In the genomic region with DNA sequence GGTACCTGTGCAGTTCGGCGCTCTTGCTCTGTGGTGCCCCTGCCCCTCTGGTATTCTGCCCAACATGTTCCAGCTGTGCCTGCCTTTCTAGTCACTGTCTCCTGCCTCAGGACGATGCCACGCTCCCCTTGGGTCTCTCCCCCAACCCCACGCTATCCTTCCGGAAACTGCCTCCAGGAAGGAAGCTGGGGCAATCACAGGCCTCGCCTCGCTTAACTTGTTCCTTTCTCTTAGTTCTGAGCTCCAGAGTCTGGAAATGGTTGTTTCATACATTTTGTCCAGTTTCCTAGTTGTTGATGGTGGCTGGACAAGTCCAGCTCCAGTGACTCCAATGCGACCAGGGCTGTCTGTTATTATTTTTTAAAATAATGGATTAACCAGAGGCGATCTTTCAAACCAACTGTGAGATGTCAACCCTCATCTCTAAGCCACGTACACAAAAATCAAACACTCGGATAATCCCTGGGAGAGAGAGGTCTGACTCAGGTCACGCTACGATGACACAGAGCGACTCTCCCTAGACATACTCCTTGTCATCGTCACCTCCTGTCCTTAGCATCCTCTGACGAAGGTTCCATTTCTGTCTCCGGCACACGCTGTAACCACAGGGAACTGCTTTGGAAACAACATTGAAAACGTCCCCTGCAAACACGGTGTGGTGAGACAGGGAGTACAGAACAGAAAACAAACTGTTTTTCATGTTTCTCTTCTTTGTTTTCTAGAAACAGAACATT, we compare ENCODE assay signal across 19 cellular contexts.
A peak's percentile ranks its signal among the peaks of the same experiment; 100 is the strongest.
DNase-seq lines count a peak whose midpoint lies in the region; ATAC-seq and TF ChIP-seq lines count a peak whose summit lies in the region.
"Had no signal": no experiment of that assay in that cellular context is flagged by ENCODE, and none has a peak within 500 bp of the region (broad histone marks: within the 10 kb centered on the region; RNA-seq: fewer than 3 reads in every experiment).

No MANE protein-coding gene starts in this region.

- H3K4me1 Mint-ChIP-seq in glutamatergic neuron (ENCODE audit: low read depth, unreplicated experiment), result peaks cover 3% of the 10 kb centered on the region
- no peaks in the 10 kb centered on the region for H3K4me1 Mint-ChIP-seq in activated T-helper 1 cell treated with anti-CD3 and anti-CD28 coated beads, Interleukin-12 subunit alpha, Interleukin-12 subunit beta, Interleukin-2, Interleukin-4 antibody, amounts not matched to agents 30 ng/mL and 10 ng/mL and 1 ng/mL, durations not matched to agents 14 hours and 24 hours and 36 hours (ENCODE audit: low read depth)
- peaks cover 3% of the 10 kb centered on the region for H3K4me1 Mint-ChIP-seq in type B pancreatic cell (ENCODE audit: unreplicated experiment)

- peak overlapping the region; percentile 90 for H3K27ac ChIP-seq in psoas muscle
- H3K27ac ChIP-seq: Peyer's patch, SJCRH30 had no signal

- peaks cover 0 to 59% of the 10 kb centered on the region in 2 donors for H3K36me3 ChIP-seq in psoas muscle (ENCODE audit: insufficient read depth in 1 of 2, low read depth in 1 of 2)
- H3K36me3 ChIP-seq: Peyer's patch, SJCRH30 had no signal

- DNase-seq in GF-D8 (lab: John Stamatoyannopoulos, UW) (peak; percentile 1), RKO (ENCODE audit: low spot score) (peak; percentile 34), glutamatergic neuron (no peak), psoas muscle (peak in 1 of 2 donors; percentile 61), type B pancreatic cell (ENCODE audit: extremely low spot score, unreplicated experiment) (no peak)
- no peak for DNase-seq in activated T-helper 1 cell treated with anti-CD3 and anti-CD28 coated beads, Interleukin-12 subunit alpha, Interleukin-12 subunit beta, Interleukin-2, Interleukin-4 antibody, amounts not matched to agents 30 ng/mL and 10 ng/mL and 1 ng/mL, durations not matched to agents 14 hours and 24 hours and 36 hours (ENCODE audit: low spot score)
- DNase-seq: AML-193; Calu3; CD4-positive, alpha-beta T cell; DMS79 treated with DMSO at 0.1 percent for 48 hours; GDM1; Kasumi-1; NCI-H187 treated with DMSO at 0.1 percent for 48 hours; NCI-H2171; NCI-H446 treated with DMSO at 0.1 percent for 48 hours; NCI-H774; Peyer's patch; SJCRH30 had no signal

- peak; percentile 11 to 47 (median 29) for ATAC-seq in psoas muscle
- no peak for ATAC-seq in GM21423 (IDR thresholded peaks at IDR 0.05; ENCODE audit: unreplicated experiment)

- H3K4me3 ChIP-seq in psoas muscle, result no peak overlapping the region
- H3K4me3 ChIP-seq: Peyer's patch, SJCRH30 had no signal

- H3K36me3 Mint-ChIP-seq in glutamatergic neuron (ENCODE audit: unreplicated experiment) (peaks cover 22% of the 10 kb centered on the region), type B pancreatic cell (no peaks in the 10 kb centered on the region)
- peaks cover 1% of the 10 kb centered on the region for H3K36me3 Mint-ChIP-seq in activated T-helper 1 cell treated with anti-CD3 and anti-CD28 coated beads, Interleukin-12 subunit alpha, Interleukin-12 subunit beta, Interleukin-2, Interleukin-4 antibody, amounts not matched to agents 30 ng/mL and 10 ng/mL and 1 ng/mL, durations not matched to agents 14 hours and 24 hours and 36 hours (ENCODE audit: low read depth)

- H3K9me3 Mint-ChIP-seq in glutamatergic neuron (ENCODE audit: unreplicated experiment), result peaks cover 12% of the 10 kb centered on the region
- H3K9me3 Mint-ChIP-seq in activated T-helper 1 cell treated with anti-CD3 and anti-CD28 coated beads, Interleukin-12 subunit alpha, Interleukin-12 subunit beta, Interleukin-2, Interleukin-4 antibody, amounts not matched to agents 30 ng/mL and 10 ng/mL and 1 ng/mL, durations not matched to agents 14 hours and 24 hours and 36 hours, result peaks cover 20% of the 10 kb centered on the region
- H3K9me3 Mint-ChIP-seq in type B pancreatic cell, result peaks cover 19% of the 10 kb centered on the region

- H3K4me3 Mint-ChIP-seq in glutamatergic neuron (ENCODE audit: unreplicated experiment) (peak overlapping the region; percentile 60), type B pancreatic cell (no peak overlapping the region)
- no peak overlapping the region for H3K4me3 Mint-ChIP-seq in activated T-helper 1 cell treated with anti-CD3 and anti-CD28 coated beads, Interleukin-12 subunit alpha, Interleukin-12 subunit beta, Interleukin-2, Interleukin-4 antibody, amounts not matched to agents 30 ng/mL and 10 ng/mL and 1 ng/mL, durations not matched to agents 14 hours and 24 hours and 36 hours
- H3K4me3 Mint-ChIP-seq: CD4-positive, alpha-beta T cell had no signal

- intact Hi-C loops in psoas muscle (cut with DNase I), result no loop called here
- intact Hi-C loops in activated T-helper 1 cell treated with anti-CD3 and anti-CD28 coated beads, Interleukin-12 subunit alpha, Interleukin-12 subunit beta, Interleukin-2, Interleukin-4 antibody, amounts not matched to agents 30 ng/mL and 10 ng/mL and 1 ng/mL, durations not matched to agents 14 hours and 24 hours and 36 hours (cut with micrococcal nuclease), result no loop called here

- no peaks in the 10 kb centered on the region for H3K9me3 ChIP-seq in psoas muscle

- no peaks in the 10 kb centered on the region for H3K27me3 ChIP-seq in psoas muscle (ENCODE audit: insufficient read depth in 3 of 3, low read length in 2 of 3)
- H3K27me3 ChIP-seq: Peyer's patch, SJCRH30 had no signal

- H3K27me3 Mint-ChIP-seq in glutamatergic neuron (ENCODE audit: unreplicated experiment), result peaks cover 4% of the 10 kb centered on the region
- H3K27me3 Mint-ChIP-seq in activated T-helper 1 cell treated with anti-CD3 and anti-CD28 coated beads, Interleukin-12 subunit alpha, Interleukin-12 subunit beta, Interleukin-2, Interleukin-4 antibody, amounts not matched to agents 30 ng/mL and 10 ng/mL and 1 ng/mL, durations not matched to agents 14 hours and 24 hours and 36 hours (ENCODE audit: insufficient read depth), result no peaks in the 10 kb centered on the region
- no peaks in the 10 kb centered on the region for H3K27me3 Mint-ChIP-seq in type B pancreatic cell
- H3K27me3 Mint-ChIP-seq: CD4-positive, alpha-beta T cell had no signal

- TF ChIP-seq CTCF in glutamatergic neuron (IDR thresholded peaks at IDR 0.05; ENCODE audit: partially characterized antibody, unreplicated experiment), result no peak
- TF ChIP-seq CTCF in psoas muscle (IDR thresholded peaks at IDR 0.05), result no peak
- TF ChIP-seq CTCF in type B pancreatic cell (conservative IDR thresholded peaks at IDR 0.05), result no peak

- 66 to 78% (median 74%) methylated on average over 21 of the region's 21 CpGs for WGBS in psoas muscle, 3 donors

- H3K27ac Mint-ChIP-seq in glutamatergic neuron (ENCODE audit: unreplicated experiment) (no peak overlapping the region), type B pancreatic cell (no peak overlapping the region)
- H3K27ac Mint-ChIP-seq in activated T-helper 1 cell treated with anti-CD3 and anti-CD28 coated beads, Interleukin-12 subunit alpha, Interleukin-12 subunit beta, Interleukin-2, Interleukin-4 antibody, amounts not matched to agents 30 ng/mL and 10 ng/mL and 1 ng/mL, durations not matched to agents 14 hours and 24 hours and 36 hours, result no peak overlapping the region
- H3K27ac Mint-ChIP-seq: CD4-positive, alpha-beta T cell had no signal

- peaks cover 47% of the 10 kb centered on the region for H3K4me1 ChIP-seq in psoas muscle

Comparison
In these comparisons a context has a peak if more than half of its experiments do, and no peak if none do; other contexts are left out.
1. DNase-seq: peak in GF-D8 (single experiment) and RKO (single experiment); none in glutamatergic neuron (single experiment), activated T-helper 1 cell treated with anti-CD3 and anti-CD28 coated beads, Interleukin-12 subunit alpha, Interleukin-12 subunit beta, Interleukin-2, Interleukin-4 antibody, amounts not matched to agents 30 ng/mL and 10 ng/mL and 1 ng/mL, durations not matched to agents 14 hours and 24 hours and 36 hours (single experiment) and type B pancreatic cell (single experiment).